In the genomic region with DNA sequence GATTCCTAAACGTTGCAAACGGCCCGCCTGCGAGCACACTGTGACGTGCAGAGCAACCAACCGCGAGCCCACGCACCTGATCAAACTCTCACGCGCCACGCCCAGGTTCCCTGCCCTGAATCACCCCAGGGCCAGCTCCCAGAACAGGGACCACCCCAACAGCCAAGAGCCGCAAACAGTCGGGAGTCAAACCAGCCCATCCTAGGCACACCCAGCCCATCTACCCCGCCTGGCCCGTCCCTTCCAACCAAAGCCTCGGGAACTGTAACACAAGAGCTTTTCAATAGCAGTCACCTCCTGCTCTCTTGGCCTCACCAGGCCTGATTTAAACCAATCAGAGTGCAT, we compare ENCODE assay signal across 29 cellular contexts. TPM values are rescaled to one million over a fixed set of nuclear protein-coding genes. Genes with fewer than 3 reads are reported as not detected.
DNase-seq lines count a peak whose midpoint lies in the region; ATAC-seq lines count a peak whose summit lies in the region.
"Had no signal": no experiment of that assay in that cellular context is flagged by ENCODE, and none has a peak within 500 bp of the region (broad histone marks: within the 10 kb centered on the region; RNA-seq: fewer than 3 reads in every experiment).

No MANE protein-coding gene starts in this region.

- H4K91ac ChIP-seq in neuronal stem cell (ENCODE audit: low read depth, low read length, poor library complexity) = no peak overlapping the region

- WGBS in neuronal stem cell (ENCODE audit: extremely low coverage in 2 of 2, insufficient read length in 2 of 2, insufficient replicate concordance in 1 of 2), 2 donors = no CpG with 5 or more reads among the region's 16 CpGs

- no peak overlapping the region for H4K8ac ChIP-seq in neuronal stem cell (ENCODE audit: low read depth, low read length)

- POLR2A ChIA-PET in activated CD4-positive, alpha-beta T cell treated with anti-CD3 and anti-CD28 coated beads, Interleukin-2, amount 10 ng/mL, durations not matched to agents 7 days and 5 days (lab: Charles Lee) = no interaction called here
- POLR2A ChIA-PET in CD4-positive, alpha-beta memory T cell (lab: Charles Lee; ENCODE audit: partially characterized antibody) = no interaction called here
- POLR2A ChIA-PET in activated naive CD8-positive, alpha-beta T cell treated with anti-CD3 and anti-CD28 coated beads, Interleukin-2, amount 10 ng/mL, durations not matched to agents 7 days and 5 days (lab: Charles Lee) = interaction anchor here (1.4 kb wide), 1 partner anchor 25 kb away, joined by 3 read pairs; no protein-coding TSS in a partner anchor

- H3K27me3 ChIP-seq in CD4-positive, alpha-beta memory T cell (ENCODE audit: insufficient read depth, low read length) = no peaks in the 10 kb centered on the region
- no peaks in the 10 kb centered on the region for H3K27me3 ChIP-seq in neuronal stem cell (ENCODE audit: control insufficient read depth in 3 of 3, insufficient read depth in 3 of 3, low read depth in 1 of 3, low read length in 3 of 3)
- H3K27me3 ChIP-seq: upper lobe of left lung had no signal

- no peak overlapping the region for H3K27ac ChIP-seq in CD4-positive, alpha-beta memory T cell (ENCODE audit: low read depth, low read length)
- no peak overlapping the region for H3K27ac ChIP-seq in neuronal stem cell (replicated peaks; ENCODE audit: low read length)
- H3K27ac ChIP-seq: psoas muscle, upper lobe of left lung, VCaP had no signal

- H3K9ac ChIP-seq in neuronal stem cell (ENCODE audit: low read depth, low read length, poor library complexity) = no peak overlapping the region

- peaks cover 37% of the 10 kb centered on the region for H3K4me1 Mint-ChIP-seq in activated CD4-positive, alpha-beta T cell treated with anti-CD3 and anti-CD28 coated beads, Interleukin-2, amount 10 ng/mL, durations not matched to agents 7 days and 5 days
- peaks cover 22 to 49% (median 33%) of the 10 kb centered on the region in 4 donors for H3K4me1 Mint-ChIP-seq in CD4-positive, alpha-beta memory T cell
- H3K4me1 Mint-ChIP-seq in activated naive CD8-positive, alpha-beta T cell treated with anti-CD3 and anti-CD28 coated beads, Interleukin-2, amount 10 ng/mL, durations not matched to agents 7 days and 5 days = peaks cover 33% of the 10 kb centered on the region

- no peaks in the 10 kb centered on the region for H3K9me3 ChIP-seq in CD4-positive, alpha-beta memory T cell (ENCODE audit: control insufficient read depth in 1 of 2, low read length in 2 of 2)
- peaks cover 6 to 7% of the 10 kb centered on the region in 2 donors for H3K9me3 ChIP-seq in neuronal stem cell (replicated peaks in 1 of 2; ENCODE audit: control insufficient read depth in 2 of 2, insufficient read depth in 1 of 2, low read depth in 1 of 2, low read length in 2 of 2)
- H3K9me3 ChIP-seq: psoas muscle, upper lobe of left lung had no signal

- no peak overlapping the region for H2BK12ac ChIP-seq in neuronal stem cell (ENCODE audit: low read length)

- no peak overlapping the region for H3K4me3 ChIP-seq in CD4-positive, alpha-beta memory T cell (ENCODE audit: low read length in 2 of 2)
- H3K4me3 ChIP-seq in neuronal stem cell (ENCODE audit: low read length in 2 of 2) = no peak overlapping the region
- H3K4me3 ChIP-seq: psoas muscle, upper lobe of left lung had no signal

- peak overlapping the region; percentile 46 for H3K27ac Mint-ChIP-seq in activated CD4-positive, alpha-beta T cell treated with anti-CD3 and anti-CD28 coated beads, Interleukin-2, amount 10 ng/mL, durations not matched to agents 7 days and 5 days
- H3K27ac Mint-ChIP-seq in CD4-positive, alpha-beta memory T cell = peak overlapping the region in 4 of 7 donors; percentile 47 to 79 (median 65)
- H3K27ac Mint-ChIP-seq in activated naive CD8-positive, alpha-beta T cell treated with anti-CD3 and anti-CD28 coated beads, Interleukin-2, amount 10 ng/mL, durations not matched to agents 7 days and 5 days = no peak overlapping the region
- H3K27ac Mint-ChIP-seq: activated T-helper 2 cell treated with anti-CD3 and anti-CD28 coated beads, Interferon-gamma antibody, Interleukin-2, Interleukin-4, amounts not matched to agents 10 μg/mL and 5 μg/mL and 100 μg/mL, durations not matched to agents 14 hours and 24 hours and 36 hours had no signal

- intact Hi-C loops in CD4-positive, alpha-beta memory T cell (cut with micrococcal nuclease) = no loop called here

- H3K23ac ChIP-seq in neuronal stem cell (ENCODE audit: low read depth, low read length, poor library complexity) = no peak overlapping the region

- peaks cover 30% of the 10 kb centered on the region for H3K4me1 ChIP-seq in CD4-positive, alpha-beta memory T cell (ENCODE audit: insufficient read depth, low read length)
- H3K4me1 ChIP-seq in neuronal stem cell (ENCODE audit: control insufficient read depth in 2 of 2, insufficient read depth in 1 of 2, low read depth in 1 of 2, low read length in 2 of 2) = peaks cover 0 to 13% of the 10 kb centered on the region in 2 donors

- H3K27me3 Mint-ChIP-seq in activated CD4-positive, alpha-beta T cell treated with anti-CD3 and anti-CD28 coated beads, Interleukin-2, amount 10 ng/mL, durations not matched to agents 7 days and 5 days = no peaks in the 10 kb centered on the region
- no peaks in the 10 kb centered on the region for H3K27me3 Mint-ChIP-seq in CD4-positive, alpha-beta memory T cell
- peaks cover 1% of the 10 kb centered on the region for H3K27me3 Mint-ChIP-seq in activated naive CD8-positive, alpha-beta T cell treated with anti-CD3 and anti-CD28 coated beads, Interleukin-2, amount 10 ng/mL, durations not matched to agents 7 days and 5 days
- H3K27me3 Mint-ChIP-seq: activated CD4-positive, alpha-beta T cell treated with anti-CD3 and anti-CD28 coated beads, Interleukin-2, amount 10 ng/mL, durations not matched to agents 24 days and 14 days; CD4-positive, CD25-positive, alpha-beta regulatory T cell; naive B cell had no signal

- peaks cover 13% of the 10 kb centered on the region for H3K36me3 Mint-ChIP-seq in activated CD4-positive, alpha-beta T cell treated with anti-CD3 and anti-CD28 coated beads, Interleukin-2, amount 10 ng/mL, durations not matched to agents 7 days and 5 days (ENCODE audit: low read depth)
- H3K36me3 Mint-ChIP-seq in CD4-positive, alpha-beta memory T cell = no peaks in the 10 kb centered on the region
- H3K36me3 Mint-ChIP-seq in activated naive CD8-positive, alpha-beta T cell treated with anti-CD3 and anti-CD28 coated beads, Interleukin-2, amount 10 ng/mL, durations not matched to agents 7 days and 5 days = peaks cover 12% of the 10 kb centered on the region
- H3K36me3 Mint-ChIP-seq: CD4-positive, CD25-positive, alpha-beta regulatory T cell; naive B cell had no signal

- H3K4ac ChIP-seq in neuronal stem cell (ENCODE audit: low read length) = no peak overlapping the region

- H3K4me2 ChIP-seq in neuronal stem cell (ENCODE audit: insufficient read depth, low read length, poor library complexity, severe bottlenecking) = no peak overlapping the region

- no peak overlapping the region for H2BK120ac ChIP-seq in neuronal stem cell (ENCODE audit: low read depth, low read length)

- H3K9me3 Mint-ChIP-seq in activated CD4-positive, alpha-beta T cell treated with anti-CD3 and anti-CD28 coated beads, Interleukin-2, amount 10 ng/mL, durations not matched to agents 7 days and 5 days = no peaks in the 10 kb centered on the region
- H3K9me3 Mint-ChIP-seq in CD4-positive, alpha-beta memory T cell = no peaks in the 10 kb centered on the region
- peaks cover 2% of the 10 kb centered on the region for H3K9me3 Mint-ChIP-seq in activated naive CD8-positive, alpha-beta T cell treated with anti-CD3 and anti-CD28 coated beads, Interleukin-2, amount 10 ng/mL, durations not matched to agents 7 days and 5 days

- no peak overlapping the region for H2BK5ac ChIP-seq in neuronal stem cell (ENCODE audit: low read length)

- no peak overlapping the region for H3K14ac ChIP-seq in neuronal stem cell (ENCODE audit: low read length)

- H3K36me3 ChIP-seq in CD4-positive, alpha-beta memory T cell (ENCODE audit: insufficient read depth, low read length) = no peaks in the 10 kb centered on the region
- peaks cover 3 to 7% of the 10 kb centered on the region in 2 donors for H3K36me3 ChIP-seq in neuronal stem cell (replicated peaks in 1 of 2; ENCODE audit: control insufficient read depth in 2 of 2, insufficient read depth in 2 of 2, low read length in 2 of 2)

- no peak overlapping the region for H2AFZ ChIP-seq in neuronal stem cell (ENCODE audit: low read length)

- no peak for DNase-seq in activated CD4-positive, alpha-beta T cell treated with anti-CD3 and anti-CD28 coated beads, Interleukin-2, amount 10 ng/mL, durations not matched to agents 7 days and 5 days
- DNase-seq in activated CD4-positive, alpha-beta T cell treated with anti-CD3 and anti-CD28 coated beads for 1 hour = no peak
- DNase-seq in CD4-positive, alpha-beta memory T cell = peak in 1 of 5 donors; percentile 7
- DNase-seq in activated naive CD8-positive, alpha-beta T cell treated with anti-CD3 and anti-CD28 coated beads, Interleukin-2, amount 10 ng/mL, durations not matched to agents 7 days and 5 days = no peak
- DNase-seq in neuronal stem cell (ENCODE audit: low spot score) (no peak), islet precursor cell (no peak)
- DNase-seq in activated effector memory CD4-positive, alpha-beta T cell treated with Interleukin-2 at 50 U/mL for 16 hours = no peak
- DNase-seq: activated CD4-positive, alpha-beta T cell treated with anti-CD3 and anti-CD28 coated beads, Interleukin-2, amount 10 ng/mL, durations not matched to agents 24 days and 14 days; CD4-positive, CD25-positive, alpha-beta regulatory T cell; central memory CD4-positive, alpha-beta T cell; midbrain; naive B cell; NCI-H1092 treated with DMSO at 0.1 percent for 48 hours; NCI-H187 treated with DMSO at 0.1 percent for 48 hours; NCI-H2171; occipital lobe; psoas muscle; stimulated activated CD4-positive, alpha-beta T cell treated with anti-CD3 and anti-CD28 coated beads, Interleukin-12 subunit alpha, Interleukin-12 subunit beta, amount 100 ng/mL, for 4 hours; stimulated activated CD4-positive, alpha-beta T cell treated with anti-CD3 and anti-CD28 coated beads, Interleukin-4, amount 100 ng/mL, for 1 hour; substantia nigra; T1000; upper lobe of left lung had no signal

- peak overlapping the region; percentile 74 for H2AK5ac ChIP-seq in neuronal stem cell (ENCODE audit: low read depth, low read length)

- CTCF ChIA-PET in activated CD4-positive, alpha-beta T cell treated with anti-CD3 and anti-CD28 coated beads, Interleukin-2, amount 10 ng/mL, durations not matched to agents 7 days and 5 days (lab: Charles Lee) = interaction anchor here (0.5 to 1.3 kb wide), 5 partner anchors 20 to 449 kb away, joined by 3 to 4 read pairs (median 4); no protein-coding TSS in a partner anchor
- CTCF ChIA-PET in CD4-positive, alpha-beta memory T cell (lab: Charles Lee; ENCODE audit: partially characterized antibody) = interaction anchor here (0.6 to 4.5 kb wide), 8 partner anchors 8 to 386 kb away, joined by 3 to 32 read pairs (median 10); partner anchors contain the start of genes APBA3, MRPL54, PIP5K1C and TJP3

- H3K4me3 Mint-ChIP-seq in activated CD4-positive, alpha-beta T cell treated with anti-CD3 and anti-CD28 coated beads, Interleukin-2, amount 10 ng/mL, durations not matched to agents 7 days and 5 days = no peak overlapping the region
- peak overlapping the region in 2 of 8 donors; percentile 13 to 18 for H3K4me3 Mint-ChIP-seq in CD4-positive, alpha-beta memory T cell
- H3K4me3 Mint-ChIP-seq in activated naive CD8-positive, alpha-beta T cell treated with anti-CD3 and anti-CD28 coated beads, Interleukin-2, amount 10 ng/mL, durations not matched to agents 7 days and 5 days = peak overlapping the region; percentile 22

- peaks cover 43% of the 10 kb centered on the region for H3K79me1 ChIP-seq in neuronal stem cell (ENCODE audit: low read depth, low read length)

- no peak for ATAC-seq in activated naive CD8-positive, alpha-beta T cell treated with anti-CD3 and anti-CD28 coated beads, Interleukin-2, amount 10 ng/mL, durations not matched to agents 7 days and 5 days (ENCODE audit: low read depth)
- ATAC-seq in GM19397 (IDR thresholded peaks at IDR 0.05; ENCODE audit: unreplicated experiment) = no peak
- ATAC-seq: esophagus mucosa, psoas muscle, sciatic nerve had no signal

- no peak overlapping the region for H3K18ac ChIP-seq in neuronal stem cell (ENCODE audit: low read length)

- no peak overlapping the region for H2BK15ac ChIP-seq in neuronal stem cell (ENCODE audit: low read length)

RNA-seq across cellular contexts. Expression of gene PIP5K1C, which starts 8.9 kb away (rescaled TPM):
- 10 to 100 TPM; 18.7 to 19.5 TPM for total RNA-seq in activated CD4-positive, alpha-beta T cell treated with anti-CD3 and anti-CD28 coated beads, Interleukin-2, amount 10 ng/mL, durations not matched to agents 7 days and 5 days
- 10 to 100 TPM; 28.2 to 29.7 TPM for total RNA-seq in CD4-positive, alpha-beta memory T cell
- 10 to 100 TPM in 1 of 2 donors, 1 to 10 TPM in 1; 1.7 to 19.3 TPM for polyA plus RNA-seq in CD4-positive, alpha-beta memory T cell
- total RNA-seq in activated naive CD8-positive, alpha-beta T cell treated with anti-CD3 and anti-CD28 coated beads, Interleukin-2, amount 10 ng/mL, durations not matched to agents 7 days and 5 days = 10 to 100 TPM; 18.9 to 23.5 TPM
- 25.4 TPM for polyA plus RNA-seq in neuronal stem cell (2013, experiment 1 of 2)
- polyA plus RNA-seq in neuronal stem cell (2013, experiment 2 of 2) = 24.7 TPM

RNA-seq across cellular contexts. Expression of gene TJP3, which starts 16.8 kb away (rescaled TPM):
- 1 to 10 TPM; 2.7 to 3.5 TPM for total RNA-seq in activated CD4-positive, alpha-beta T cell treated with anti-CD3 and anti-CD28 coated beads, Interleukin-2, amount 10 ng/mL, durations not matched to agents 7 days and 5 days
- 10 to 100 TPM; 20.2 to 21.1 TPM for total RNA-seq in CD4-positive, alpha-beta memory T cell
- polyA plus RNA-seq in CD4-positive, alpha-beta memory T cell = 10 to 100 TPM; 17.6 to 23.4 TPM
- 1 to 10 TPM; 5.2 to 7.6 TPM for total RNA-seq in activated naive CD8-positive, alpha-beta T cell treated with anti-CD3 and anti-CD28 coated beads, Interleukin-2, amount 10 ng/mL, durations not matched to agents 7 days and 5 days
- 23.4 TPM for polyA plus RNA-seq in neuronal stem cell (2013, experiment 1 of 2)
- 21.0 TPM for polyA plus RNA-seq in neuronal stem cell (2013, experiment 2 of 2)
- total RNA-seq: activated CD4-positive, alpha-beta T cell treated with anti-CD3 and anti-CD28 coated beads, Interleukin-2, amount 10 ng/mL, durations not matched to agents 24 days and 14 days; fibroblast of villous mesenchyme; HT1080; occipital lobe had no signal
